In the genomic region with DNA sequence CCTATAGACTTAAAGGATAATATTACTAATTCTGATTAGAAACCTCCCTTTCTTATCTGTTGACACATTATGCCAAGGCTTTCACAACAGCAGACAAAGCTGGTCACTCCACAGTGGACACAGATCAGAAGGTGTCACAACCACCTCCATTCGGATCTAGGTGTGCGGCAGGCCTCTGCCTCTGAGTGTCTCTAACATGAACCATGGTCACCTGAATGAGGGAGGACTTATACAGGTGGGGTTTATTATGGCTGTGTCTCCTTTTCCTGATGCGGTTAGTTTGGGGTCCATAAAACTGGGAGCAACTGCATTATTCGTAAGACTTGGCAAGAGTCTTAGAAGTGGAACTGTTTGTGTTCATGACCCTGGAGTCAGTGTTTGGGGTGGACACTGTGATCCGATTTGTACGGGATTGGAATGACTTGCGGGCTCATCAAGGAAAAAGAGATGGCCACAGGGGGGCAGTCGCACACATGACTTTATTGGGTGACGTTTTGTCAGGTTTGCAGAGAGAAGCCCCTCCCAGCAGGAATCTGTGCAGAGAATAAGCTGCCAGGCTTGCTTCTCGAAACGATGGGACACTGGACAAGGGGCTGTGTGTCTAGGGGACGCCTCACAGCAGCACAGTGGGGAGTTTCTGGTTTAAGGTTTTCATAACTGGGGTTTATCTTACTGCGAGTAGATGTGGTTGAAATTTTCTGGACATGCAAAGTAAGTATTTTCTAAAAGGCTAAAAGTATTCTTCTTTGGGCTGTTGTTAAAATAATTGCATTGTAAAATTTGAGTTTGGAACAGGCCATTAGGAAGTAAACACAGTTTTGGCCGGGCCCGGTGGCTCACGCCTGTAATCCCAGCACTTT, we compare ENCODE assay signal across 9 cellular contexts.
A peak's percentile ranks its signal among the peaks of the same experiment; 100 is the strongest.
DNase-seq lines count a peak whose midpoint lies in the region; ATAC-seq and TF ChIP-seq lines count a peak whose summit lies in the region.
"Had no signal": no experiment of that assay in that cellular context is flagged by ENCODE, and none has a peak within 500 bp of the region (broad histone marks: within the 10 kb centered on the region; RNA-seq: fewer than 3 reads in every experiment).

No MANE protein-coding gene starts in this region.

- H3K27me3 ChIP-seq in testis: no peaks in the 10 kb centered on the region

- intact Hi-C loops in testis (cut with DNase I; ENCODE audit: low total_unique reads): no loop called here

- WGBS in testis, 2 donors: 36 to 44% methylated on average over 16 of the region's 16 CpGs

- no peak overlapping the region for H3K27ac Mint-ChIP-seq in activated T-cell treated with anti-CD3 and anti-CD28 coated beads, Interleukin-2, amount 50 U/mL, for 24 hours
- H3K27ac Mint-ChIP-seq: activated naive CD4-positive, alpha-beta T cell treated with anti-CD3 and anti-CD28 coated beads, Interleukin-2, amount 50 U/mL, for 24 hours had no signal

- H3K4me1 Mint-ChIP-seq in activated T-cell treated with anti-CD3 and anti-CD28 coated beads, Interleukin-2, amount 50 U/mL, for 24 hours (ENCODE audit: low read depth): peaks cover 2% of the 10 kb centered on the region

- no peaks in the 10 kb centered on the region for H3K36me3 ChIP-seq in testis (ENCODE audit: low read depth, missing control alignments)

- TF ChIP-seq POLR2A in testis (IDR thresholded peaks at IDR 0.05): no peak

- no peaks in the 10 kb centered on the region for H3K36me3 Mint-ChIP-seq in activated T-cell treated with anti-CD3 and anti-CD28 coated beads, Interleukin-2, amount 50 U/mL, for 24 hours (ENCODE audit: low read depth)
- H3K36me3 Mint-ChIP-seq: activated naive CD4-positive, alpha-beta T cell treated with anti-CD3 and anti-CD28 coated beads, Interleukin-2, amount 50 U/mL, for 24 hours had no signal

- H3K4me3 ChIP-seq in fibroblast of villous mesenchyme (ENCODE audit: low read depth, low read length) (no peak overlapping the region), testis (no peak overlapping the region)

- ATAC-seq in HG03565 (IDR thresholded peaks at IDR 0.05; ENCODE audit: unreplicated experiment) (peak; percentile 45), GM21423 (IDR thresholded peaks at IDR 0.05; ENCODE audit: unreplicated experiment) (no peak)

- no peaks in the 10 kb centered on the region for H3K4me1 ChIP-seq in testis

- peaks cover 51% of the 10 kb centered on the region for H3K27me3 Mint-ChIP-seq in activated T-cell treated with anti-CD3 and anti-CD28 coated beads, Interleukin-2, amount 50 U/mL, for 24 hours

- H3K4me3 Mint-ChIP-seq in activated T-cell treated with anti-CD3 and anti-CD28 coated beads, Interleukin-2, amount 50 U/mL, for 24 hours: no peak overlapping the region
- H3K4me3 Mint-ChIP-seq: activated naive CD4-positive, alpha-beta T cell treated with anti-CD3 and anti-CD28 coated beads, Interleukin-2, amount 50 U/mL, for 24 hours had no signal

- no peaks in the 10 kb centered on the region for H3K9me3 ChIP-seq in testis

- H3K9me3 Mint-ChIP-seq in activated T-cell treated with anti-CD3 and anti-CD28 coated beads, Interleukin-2, amount 50 U/mL, for 24 hours: no peaks in the 10 kb centered on the region
- H3K9me3 Mint-ChIP-seq: activated naive CD4-positive, alpha-beta T cell treated with anti-CD3 and anti-CD28 coated beads, Interleukin-2, amount 50 U/mL, for 24 hours had no signal

- H3K27ac ChIP-seq in testis: no peak overlapping the region

- DNase-seq in DMS53 treated with DMSO at 0.1 percent for 48 hours (lab: John Stamatoyannopoulos, UW; ENCODE audit: unreplicated experiment): peak; percentile 28
- peak; percentile 28 for DNase-seq in NOMO-1 treated with dmso at 0.1 percent for 144 hours (lab: John Stamatoyannopoulos, UW; ENCODE audit: unreplicated experiment)
- peak; percentile 69 for DNase-seq in activated T-cell treated with anti-CD3 and anti-CD28 coated beads, Interleukin-2, amount 50 U/mL, for 24 hours
- DNase-seq in fibroblast of villous mesenchyme (ENCODE audit: low read depth): peak; percentile 15
- DNase-seq in occipital lobe (lab: John Stamatoyannopoulos, UW): peak; percentile 44
- DNase-seq in testis: peak; percentile 79

- peak; percentile 31 for TF ChIP-seq CTCF in fibroblast of villous mesenchyme (IDR thresholded peaks at IDR 0.05; ENCODE audit: insufficient read depth, low read depth, low read length)
- TF ChIP-seq CTCF in testis (IDR thresholded peaks at IDR 0.05): peak in 2 of 3 experiments; percentile 38 to 64

Comparison
In these comparisons a context has a peak if more than half of its experiments do, and no peak if none do; other contexts are left out.
1. DNase-seq: peak in every context shown above with its lines; median percentile 79 in testis; 69 in activated T-cell treated with anti-CD3 and anti-CD28 coated beads, Interleukin-2, amount 50 U/mL, for 24 hours; 44 in occipital lobe; 28 in DMS53 treated with DMSO at 0.1 percent for 48 hours; 28 in NOMO-1 treated with dmso at 0.1 percent for 144 hours; 15 in fibroblast of villous mesenchyme.